ENCODE assay signal across 28 cellular contexts in the genomic region with DNA sequence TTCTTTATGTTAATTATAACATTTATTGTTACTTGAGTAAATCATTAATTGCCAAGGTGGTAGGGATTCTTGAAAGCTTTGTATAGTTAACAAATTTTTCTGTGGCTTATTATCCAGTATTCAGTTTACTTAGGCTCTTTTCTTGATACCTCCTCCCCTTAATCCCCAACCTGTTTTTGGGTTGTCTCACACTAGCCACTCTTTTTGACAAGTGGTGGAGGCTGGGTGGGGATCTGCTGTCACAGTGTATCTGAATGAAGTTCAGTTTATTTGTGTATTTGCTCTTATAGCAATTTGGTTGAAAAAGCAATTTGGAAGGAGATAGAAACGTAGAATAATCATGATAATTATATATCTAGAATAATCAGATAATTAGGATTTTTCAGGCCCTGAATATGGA.
"Had no signal": no experiment of that assay in that cellular context is flagged by ENCODE, and none has a peak within 500 bp of the region (broad histone marks: within the 10 kb centered on the region; RNA-seq: fewer than 3 reads in every experiment).

No MANE protein-coding gene starts in this region.

- ATAC-seq: activated CD4-positive, CD25-positive, alpha-beta regulatory T cell treated with anti-CD3 and anti-CD28 coated beads, Interleukin-2, amount 50 U/mL, for 24 hours; activated CD8-positive, alpha-beta T cell treated with anti-CD3 and anti-CD28 coated beads for 36 hours; activated T-cell treated with anti-CD3 and anti-CD28 coated beads, Interleukin-2, amount 50 U/mL, for 4 hours; esophagus mucosa; T-helper 17 cell had no signal

- H3K4me3 Mint-ChIP-seq: activated B cell treated with CpG ODN at 0.5 μM for 24 hours; activated CD8-positive, alpha-beta T cell treated with anti-CD3 and anti-CD28 coated beads for 36 hours; activated naive CD4-positive, alpha-beta T cell treated with anti-CD3 and anti-CD28 coated beads for 36 hours; activated naive CD8-positive, alpha-beta T cell; activated T-cell treated with anti-CD3 and anti-CD28 coated beads, Interleukin-2, amount 50 U/mL, for 4 hours; central memory CD8-positive, alpha-beta T cell; dendritic cell treated with granulocyte-macrophage colony-stimulating factor and Interleukin-4, amounts not matched to agents 40 ng/mL and 50 ng/mL, for 4 days; T-helper 17 cell; T-helper 2 cell treated with Interferon-gamma antibody and Interleukin-4, amounts not matched to agents 5 μg/mL and 100 μg/mL, for 36 hours had no signal

- H3K4me3 ChIP-seq: coronary artery, dorsolateral prefrontal cortex had no signal

- H3K27me3 ChIP-seq: brain microvascular endothelial cell, dorsolateral prefrontal cortex had no signal

- H3K27me3 Mint-ChIP-seq: activated B cell treated with CpG ODN at 0.5 μM for 24 hours; activated CD8-positive, alpha-beta T cell treated with anti-CD3 and anti-CD28 coated beads for 36 hours; activated naive CD8-positive, alpha-beta T cell; central memory CD8-positive, alpha-beta T cell; dendritic cell treated with granulocyte-macrophage colony-stimulating factor and Interleukin-4, amounts not matched to agents 40 ng/mL and 50 ng/mL, for 4 days; T-helper 17 cell had no signal

- H3K27ac ChIP-seq: brain microvascular endothelial cell, coronary artery, dorsolateral prefrontal cortex, WERI-Rb-1 had no signal

- DNase-seq: activated B cell treated with CpG ODN at 0.5 μM for 24 hours; activated CD4-positive, alpha-beta T cell treated with anti-CD3 and anti-CD28 coated beads for 48 hours; activated CD4-positive, alpha-beta T cell treated with anti-CD3 and anti-CD28 coated beads, Interleukin-2, amount 50 U/mL, for 1 hour; activated CD4-positive, alpha-beta T cell treated with anti-CD3 and anti-CD28 coated beads, Interleukin-2, amount 50 U/mL, for 48 hours; activated CD8-positive, alpha-beta memory T cell treated with anti-CD3 and anti-CD28 coated beads for 24 hours; activated CD8-positive, alpha-beta T cell treated with anti-CD3 and anti-CD28 coated beads for 36 hours; activated effector memory CD4-positive, alpha-beta T cell treated with anti-CD3 and anti-CD28 coated beads, Interleukin-2, amount 50 U/mL, for 16 hours; activated naive CD4-positive, alpha-beta T cell treated with anti-CD3 and anti-CD28 coated beads for 36 hours; activated T-cell treated with anti-CD3 and anti-CD28 coated beads, Interleukin-2, amount 50 U/mL, for 4 hours; amniotic stem cell; anterior cingulate cortex; brain microvascular endothelial cell; dorsolateral prefrontal cortex; effector memory CD4-positive, alpha-beta T cell; foreskin fibroblast; head of caudate nucleus; hippocampal formation; T-helper 17 cell; T1000; WERI-Rb-1 had no signal

- H3K9me3 Mint-ChIP-seq: activated B cell treated with CpG ODN at 0.5 μM for 24 hours; activated CD8-positive, alpha-beta T cell treated with anti-CD3 and anti-CD28 coated beads for 36 hours; activated naive CD4-positive, alpha-beta T cell treated with anti-CD3 and anti-CD28 coated beads for 36 hours; activated T-cell treated with anti-CD3 and anti-CD28 coated beads, Interleukin-2, amount 50 U/mL, for 4 hours; central memory CD8-positive, alpha-beta T cell; dendritic cell treated with granulocyte-macrophage colony-stimulating factor and Interleukin-4, amounts not matched to agents 40 ng/mL and 50 ng/mL, for 4 days; T-helper 2 cell treated with Interferon-gamma antibody and Interleukin-4, amounts not matched to agents 5 μg/mL and 100 μg/mL, for 36 hours had no signal

- H3K27ac Mint-ChIP-seq: activated B cell treated with CpG ODN at 0.5 μM for 24 hours; activated CD8-positive, alpha-beta T cell treated with anti-CD3 and anti-CD28 coated beads for 36 hours; activated naive CD4-positive, alpha-beta T cell treated with anti-CD3 and anti-CD28 coated beads for 36 hours; activated T-helper 2 cell treated with anti-CD3 and anti-CD28 coated beads, Interferon-gamma antibody, Interleukin-2, Interleukin-4, amounts not matched to agents 10 μg/mL and 5 μg/mL and 100 μg/mL, durations not matched to agents 14 hours and 24 hours and 36 hours; dendritic cell treated with granulocyte-macrophage colony-stimulating factor and Interleukin-4, amounts not matched to agents 40 ng/mL and 50 ng/mL, for 4 days; T-helper 2 cell treated with Interferon-gamma antibody and Interleukin-4, amounts not matched to agents 5 μg/mL and 100 μg/mL, for 36 hours had no signal
